ENCODE assay signal across 30 cellular contexts in the genomic region with DNA sequence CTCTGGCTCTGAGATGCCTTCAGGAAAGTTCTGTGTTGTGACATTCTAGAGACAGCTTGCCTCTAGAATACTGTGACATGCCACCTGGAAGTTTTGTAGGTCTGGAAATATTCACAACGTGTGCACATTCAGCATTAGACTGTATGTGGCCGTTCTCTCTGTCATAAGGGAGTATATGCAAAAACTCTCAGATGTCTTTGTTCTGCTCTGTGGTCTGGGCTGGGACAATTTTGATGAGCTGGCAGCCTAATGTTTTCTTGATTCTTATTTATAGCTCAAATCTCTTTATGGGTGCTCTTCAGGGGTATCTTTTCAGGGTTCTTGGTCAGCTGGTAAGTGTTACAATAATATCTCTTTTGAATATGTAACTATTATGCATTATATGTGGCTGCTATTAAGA.
"Had no signal": no experiment of that assay in that cellular context is flagged by ENCODE, and none has a peak within 500 bp of the region (broad histone marks: within the 10 kb centered on the region; RNA-seq: fewer than 3 reads in every experiment).

No MANE protein-coding gene starts in this region.

- ATAC-seq: Panc1 had no signal

- H3K9me2 ChIP-seq: SK-N-SH had no signal

- DNase-seq: Karpas-422, NCI-H1048, NCI-H1092 treated with DMSO at 0.1 percent for 48 hours, NCI-H1105 treated with DMSO at 0.1 percent for 48 hours, NCI-H1417, NCI-H1436, NCI-H146, NCI-H1694, NCI-H187, NCI-H1930, NCI-H2029 treated with DMSO at 0.1 percent for 48 hours, NCI-H2081 treated with DMSO at 0.1 percent for 48 hours, NCI-H2107, NCI-H2171, NCI-H226, NCI-H446 treated with DMSO at 0.1 percent for 48 hours, NCI-H510A, NCI-H524, NCI-H69, NCI-H748 treated with DMSO at 0.1 percent for 48 hours, NCI-H82, PC-9, Right ventricle myocardium superior, SHP77 treated with DMSO at 0.1 percent for 48 hours, SK-N-SH, SW 1271, T-helper 1 cell had no signal

- H2AFZ ChIP-seq: PC-9 had no signal

- H3K36me3 ChIP-seq: SJSA1 had no signal

- H3K4me1 ChIP-seq: SJSA1 had no signal

- H3K27me3 ChIP-seq: SJSA1 had no signal

- FAIRE-seq: RCC 7860 had no signal

- H3K4me2 ChIP-seq: PC-9, SK-N-SH had no signal

- H3K9me3 ChIP-seq: SK-N-SH had no signal

- H3K27ac ChIP-seq: PC-9, SJSA1 had no signal

- H3K9ac ChIP-seq: SK-N-SH had no signal

- H3K4me3 ChIP-seq: PC-9, SJSA1 had no signal
